ENCODE assay signal across 36 cellular contexts in genomic region chr3:181976526-181976925, GRCh38.
"Had no signal": no experiment of that assay in that cellular context is flagged by ENCODE, and none has a peak within 500 bp of the region (broad histone marks: within the 10 kb centered on the region; RNA-seq: fewer than 3 reads in every experiment).

No MANE protein-coding gene starts in this region.

- H3K9me3 ChIP-seq: adrenal gland, body of pancreas, breast epithelium had no signal

- DNase-seq: activated B cell treated with CpG ODN at 0.5 μM for 24 hours; activated CD4-positive, alpha-beta memory T cell treated with anti-CD3 and anti-CD28 coated beads for 36 hours; activated CD4-positive, alpha-beta T cell treated with anti-CD3 and anti-CD28 coated beads for 4 hours; activated CD4-positive, alpha-beta T cell treated with anti-CD3 and anti-CD28 coated beads, Interleukin-2, amount 10 ng/mL, durations not matched to agents 24 days and 14 days; activated CD4-positive, alpha-beta T cell treated with anti-CD3 and anti-CD28 coated beads, Interleukin-2, amount 50 U/mL, for 1 hour; activated CD4-positive, alpha-beta T cell treated with anti-CD3 and anti-CD28 coated beads, Interleukin-2, amount 50 U/mL, for 4 hours; activated CD4-positive, CD25-positive, alpha-beta regulatory T cell treated with anti-CD3 and anti-CD28 coated beads, Interleukin-2, amount 50 U/mL, for 72 hours; activated CD8-positive, alpha-beta memory T cell treated with anti-CD3 and anti-CD28 coated beads, Interleukin-2, amount 50 U/mL, for 4 hours; activated CD8-positive, alpha-beta T cell treated with anti-CD3 and anti-CD28 coated beads for 36 hours; activated effector memory CD4-positive, alpha-beta T cell treated with anti-CD3 and anti-CD28 coated beads, Interleukin-2, amount 50 U/mL, for 16 hours; activated gamma-delta T cell treated with Interleukin-2 at 50 U/mL for 16 hours; activated naive CD4-positive, alpha-beta T cell; activated naive CD4-positive, alpha-beta T cell treated with anti-CD3 and anti-CD28 coated beads for 36 hours; activated naive CD4-positive, alpha-beta T cell treated with anti-CD3 and anti-CD28 coated beads, Interleukin-2, amount 50 U/mL, for 16 hours; activated naive CD8-positive, alpha-beta T cell treated with anti-CD3 and anti-CD28 coated beads for 36 hours; activated T-cell treated with anti-CD3 and anti-CD28 coated beads for 4 hours; activated T-cell treated with anti-CD3 and anti-CD28 coated beads, Interleukin-2, amount 50 U/mL, for 1 hour; activated T-cell treated with anti-CD3 and anti-CD28 coated beads, Interleukin-2, amount 50 U/mL, for 4 hours; activated T-cell treated with anti-CD3 and anti-CD28 coated beads, Interleukin-2, amount 50 U/mL, for 72 hours; adrenal gland; amniotic stem cell; aorta; body of pancreas; brain microvascular endothelial cell; central memory CD4-positive, alpha-beta T cell; SW 1271; T-helper 1 cell; T-helper 2 cell; T-helper 9 cell had no signal

- H3K4me3 Mint-ChIP-seq: activated B cell treated with CpG ODN at 0.5 μM for 24 hours; activated CD4-positive, alpha-beta memory T cell treated with anti-CD3 and anti-CD28 coated beads for 36 hours; activated CD4-positive, alpha-beta T cell treated with anti-CD3 and anti-CD28 coated beads, Interleukin-2, amount 10 ng/mL, durations not matched to agents 24 days and 14 days; activated CD8-positive, alpha-beta T cell treated with anti-CD3 and anti-CD28 coated beads for 36 hours; activated naive CD4-positive, alpha-beta T cell treated with anti-CD3 and anti-CD28 coated beads for 36 hours; activated naive CD8-positive, alpha-beta T cell treated with anti-CD3 and anti-CD28 coated beads for 36 hours; activated T-cell treated with anti-CD3 and anti-CD28 coated beads, Interleukin-2, amount 50 U/mL, for 4 hours; activated T-cell treated with anti-CD3 and anti-CD28 coated beads, Interleukin-2, amount 50 U/mL, for 72 hours; activated T-helper 1 cell treated with anti-CD3 and anti-CD28 coated beads, Interleukin-12 subunit alpha, Interleukin-12 subunit beta, Interleukin-2, Interleukin-4 antibody, amounts not matched to agents 30 ng/mL and 10 ng/mL and 1 ng/mL, durations not matched to agents 14 hours and 24 hours and 36 hours; activated T-helper 17 cell treated with anti-CD3 and anti-CD28 coated beads, Interleukin-2, amount 50 U/mL, for 72 hours; T-helper 1 cell treated with Interleukin-12 subunit alpha and Interleukin-12 subunit beta and Interleukin-4 antibody, amounts not matched to agents 30 μg/mL and 1 μg/mL, for 36 hours; T-helper 2 cell treated with Interferon-gamma antibody and Interleukin-4, amounts not matched to agents 5 μg/mL and 100 μg/mL, for 36 hours had no signal

- H3K27me3 ChIP-seq: adrenal gland, body of pancreas, brain microvascular endothelial cell, breast epithelium had no signal

- H3K36me3 ChIP-seq: adrenal gland, brain microvascular endothelial cell, breast epithelium had no signal

- H3K4me1 Mint-ChIP-seq: activated B cell treated with CpG ODN at 0.5 μM for 24 hours; activated CD4-positive, alpha-beta T cell treated with anti-CD3 and anti-CD28 coated beads, Interleukin-2, amount 10 ng/mL, durations not matched to agents 24 days and 14 days; activated naive CD8-positive, alpha-beta T cell treated with anti-CD3 and anti-CD28 coated beads for 36 hours; activated T-helper 17 cell treated with anti-CD3 and anti-CD28 coated beads, Interleukin-2, amount 50 U/mL, for 72 hours had no signal

- H3K4me3 ChIP-seq: adrenal gland, body of pancreas, breast epithelium had no signal

- H3K9me3 Mint-ChIP-seq: activated CD4-positive, alpha-beta memory T cell treated with anti-CD3 and anti-CD28 coated beads for 36 hours; activated CD4-positive, alpha-beta T cell treated with anti-CD3 and anti-CD28 coated beads, Interleukin-2, amount 10 ng/mL, durations not matched to agents 24 days and 14 days; activated T-helper 1 cell treated with anti-CD3 and anti-CD28 coated beads, Interleukin-12 subunit alpha, Interleukin-12 subunit beta, Interleukin-2, Interleukin-4 antibody, amounts not matched to agents 30 ng/mL and 10 ng/mL and 1 ng/mL, durations not matched to agents 14 hours and 24 hours and 36 hours; T-helper 2 cell treated with Interferon-gamma antibody and Interleukin-4, amounts not matched to agents 5 μg/mL and 100 μg/mL, for 36 hours had no signal

- H3K4me1 ChIP-seq: adrenal gland, body of pancreas, breast epithelium had no signal

- H3K27ac ChIP-seq: adrenal gland, body of pancreas, brain microvascular endothelial cell, breast epithelium, VCaP had no signal

- H3K36me3 Mint-ChIP-seq: activated CD4-positive, alpha-beta memory T cell treated with anti-CD3 and anti-CD28 coated beads for 36 hours; activated naive CD4-positive, alpha-beta T cell treated with anti-CD3 and anti-CD28 coated beads, Interleukin-2, amount 50 U/mL, for 72 hours; activated naive CD8-positive, alpha-beta T cell treated with anti-CD3 and anti-CD28 coated beads for 36 hours had no signal

- H3K27me3 Mint-ChIP-seq: activated B cell treated with CpG ODN at 0.5 μM for 24 hours; activated CD4-positive, alpha-beta memory T cell treated with anti-CD3 and anti-CD28 coated beads for 36 hours; activated CD4-positive, alpha-beta T cell treated with anti-CD3 and anti-CD28 coated beads, Interleukin-2, amount 10 ng/mL, durations not matched to agents 24 days and 14 days; activated CD8-positive, alpha-beta T cell treated with anti-CD3 and anti-CD28 coated beads for 36 hours; activated naive CD8-positive, alpha-beta T cell treated with anti-CD3 and anti-CD28 coated beads for 36 hours had no signal

- H3K27ac Mint-ChIP-seq: activated B cell treated with CpG ODN at 0.5 μM for 24 hours; activated CD4-positive, alpha-beta memory T cell treated with anti-CD3 and anti-CD28 coated beads for 36 hours; activated CD4-positive, alpha-beta T cell treated with anti-CD3 and anti-CD28 coated beads, Interleukin-2, amount 10 ng/mL, durations not matched to agents 24 days and 14 days; activated CD8-positive, alpha-beta T cell treated with anti-CD3 and anti-CD28 coated beads for 36 hours; activated naive CD4-positive, alpha-beta T cell treated with anti-CD3 and anti-CD28 coated beads for 36 hours; activated naive CD4-positive, alpha-beta T cell treated with anti-CD3 and anti-CD28 coated beads, Interleukin-2, amount 50 U/mL, for 72 hours; activated naive CD8-positive, alpha-beta T cell treated with anti-CD3 and anti-CD28 coated beads for 36 hours; activated T-cell treated with anti-CD3 and anti-CD28 coated beads, Interleukin-2, amount 50 U/mL, for 72 hours; activated T-helper 1 cell treated with anti-CD3 and anti-CD28 coated beads, Interleukin-12 subunit alpha, Interleukin-12 subunit beta, Interleukin-2, Interleukin-4 antibody, amounts not matched to agents 30 ng/mL and 10 ng/mL and 1 ng/mL, durations not matched to agents 14 hours and 24 hours and 36 hours; activated T-helper 17 cell treated with anti-CD3 and anti-CD28 coated beads, Interleukin-2, amount 50 U/mL, for 72 hours; T-helper 1 cell treated with Interleukin-12 subunit alpha and Interleukin-12 subunit beta and Interleukin-4 antibody, amounts not matched to agents 30 μg/mL and 1 μg/mL, for 36 hours; T-helper 2 cell treated with Interferon-gamma antibody and Interleukin-4, amounts not matched to agents 5 μg/mL and 100 μg/mL, for 36 hours had no signal
